8 cellular contexts compared by ENCODE assay signal in the genomic region with DNA sequence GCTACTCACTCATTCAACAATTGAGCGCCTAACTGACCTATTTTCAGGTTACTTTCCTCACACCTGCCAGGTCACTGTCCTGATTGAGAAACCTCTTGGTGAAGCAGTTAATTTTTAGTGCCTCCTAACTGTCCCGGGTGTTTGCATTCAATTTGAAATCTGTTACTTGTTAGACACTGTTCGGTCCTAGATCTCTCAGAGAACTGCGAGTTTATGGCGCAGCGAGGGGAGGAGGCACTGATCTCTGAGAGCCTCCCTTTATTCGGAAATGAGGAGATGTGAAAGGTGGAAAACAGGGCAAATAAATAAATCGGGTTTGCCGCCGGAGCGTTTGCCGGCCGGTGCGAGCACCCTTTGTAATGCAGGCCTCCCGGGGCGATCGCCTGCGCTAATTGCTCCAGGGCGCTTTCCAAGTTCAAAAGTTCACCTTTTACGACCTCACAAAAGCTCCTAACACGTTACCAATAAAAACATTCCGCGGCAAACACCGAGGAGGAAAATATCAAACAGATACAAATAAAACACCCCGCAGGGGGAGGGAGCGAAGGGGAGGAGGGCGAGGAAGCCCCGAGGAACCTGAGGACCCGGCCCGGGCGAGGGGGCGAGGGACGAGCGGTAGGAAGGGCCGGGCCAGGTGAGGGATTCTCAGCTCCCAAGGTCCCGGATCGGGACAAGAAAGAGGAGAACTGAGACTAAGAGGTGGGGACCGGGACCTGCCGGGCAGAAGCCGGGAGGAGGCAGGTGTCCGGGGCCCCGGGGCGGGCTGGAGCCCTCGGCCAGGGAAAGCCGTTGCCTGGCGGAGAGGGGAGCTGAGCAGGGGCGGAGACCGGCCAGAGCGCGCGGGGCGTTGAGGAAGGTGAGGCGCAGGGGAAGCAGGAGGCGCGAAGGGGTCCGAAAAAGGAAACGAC. TPM values are rescaled to one million over a fixed set of nuclear protein-coding genes. Genes with fewer than 3 reads are reported as not detected.
DNase-seq lines count a peak whose midpoint lies in the region; ATAC-seq and TF ChIP-seq lines count a peak whose summit lies in the region.

No MANE protein-coding gene starts in this region.

- H3K9me3 ChIP-seq in CD8-positive, alpha-beta T cell (ENCODE audit: low read length) = no peaks in the 10 kb centered on the region
- no peaks in the 10 kb centered on the region for H3K9me3 ChIP-seq in prostate gland

- peak; percentile 12 for TF ChIP-seq POLR2A in prostate gland (IDR thresholded peaks at IDR 0.05)

- peak overlapping the region; percentile 55 for H3K27ac Mint-ChIP-seq in CD8-positive, alpha-beta T cell
- peak overlapping the region; percentile 3 for H3K27ac Mint-ChIP-seq in activated CD8-positive, alpha-beta T cell treated with anti-CD3 and anti-CD28 coated beads for 36 hours

- WGBS in prostate gland = 3% methylated on average over 57 of the region's 57 CpGs

- no peaks in the 10 kb centered on the region for H3K36me3 Mint-ChIP-seq in CD8-positive, alpha-beta T cell
- no peaks in the 10 kb centered on the region for H3K36me3 Mint-ChIP-seq in activated CD8-positive, alpha-beta T cell treated with anti-CD3 and anti-CD28 coated beads for 36 hours (ENCODE audit: low read depth)

- ATAC-seq in CD8-positive, alpha-beta T cell = no peak
- ATAC-seq in activated CD8-positive, alpha-beta T cell treated with anti-CD3 and anti-CD28 coated beads for 36 hours = no peak
- no peak for ATAC-seq in HG03354 (IDR thresholded peaks at IDR 0.05; ENCODE audit: poor library complexity, severe bottlenecking, unreplicated experiment)
- ATAC-seq in GM21737 (IDR thresholded peaks at IDR 0.05; ENCODE audit: unreplicated experiment) = no peak

- no peak overlapping the region for H3K27ac ChIP-seq in CD8-positive, alpha-beta T cell (ENCODE audit: low read depth, low read length)
- H3K27ac ChIP-seq in prostate gland = peak overlapping the region; percentile 60 to 74

- peak overlapping the region; percentile 20 for H3K4me3 ChIP-seq in CD8-positive, alpha-beta T cell (ENCODE audit: low read depth, low read length)
- peak overlapping the region; percentile 88 to 93 for H3K4me3 ChIP-seq in prostate gland

- H3K36me3 ChIP-seq in CD8-positive, alpha-beta T cell (ENCODE audit: insufficient read depth, low read length) = no peaks in the 10 kb centered on the region
- H3K36me3 ChIP-seq in prostate gland = no peaks in the 10 kb centered on the region

- H3K4me3 Mint-ChIP-seq in CD8-positive, alpha-beta T cell = peak overlapping the region; percentile 85
- peak overlapping the region; percentile 76 for H3K4me3 Mint-ChIP-seq in activated CD8-positive, alpha-beta T cell treated with anti-CD3 and anti-CD28 coated beads for 36 hours

- CTCF ChIA-PET in CD8-positive, alpha-beta T cell (lab: Charles Lee) = interaction anchor here (0.6 to 12.4 kb wide), 5 partner anchors 10 to 94 kb away, joined by 3 to 245 read pairs (median 3); partner anchors contain the start of gene WDR38
- CTCF ChIA-PET in activated CD8-positive, alpha-beta T cell treated with anti-CD3 and anti-CD28 coated beads for 36 hours (lab: Charles Lee) = interaction anchor here (0.6 to 13.8 kb wide), 7 partner anchors 10 to 200 kb away, joined by 3 to 431 read pairs (median 4); partner anchors contain the start of gene WDR38

- H3K27me3 Mint-ChIP-seq in CD8-positive, alpha-beta T cell (ENCODE audit: low read depth) = peaks cover 69% of the 10 kb centered on the region
- H3K27me3 Mint-ChIP-seq in activated CD8-positive, alpha-beta T cell treated with anti-CD3 and anti-CD28 coated beads for 36 hours = peaks cover 57% of the 10 kb centered on the region

- DNase-seq in CD8-positive, alpha-beta T cell = peak in 1 of 7 experiments; percentile 10
- DNase-seq in HuH-7.5 (ENCODE audit: low spot score) (peak; percentile 59), glomerular visceral epithelial cell (ENCODE audit: extremely low spot score) (peak; percentile 27), prostate gland (ENCODE audit: low spot score) (peak; percentile 22)
- DNase-seq in activated CD8-positive, alpha-beta T cell treated with anti-CD3 and anti-CD28 coated beads for 36 hours = peak; percentile 11
- no peak for DNase-seq in central memory CD4-positive, alpha-beta T cell

- H3K4me1 ChIP-seq in CD8-positive, alpha-beta T cell (ENCODE audit: insufficient read depth, low read length) = peaks cover 21% of the 10 kb centered on the region
- no peaks in the 10 kb centered on the region for H3K4me1 ChIP-seq in prostate gland (replicated peaks)

- H3K4me1 Mint-ChIP-seq in CD8-positive, alpha-beta T cell (ENCODE audit: low read depth) = peaks cover 34% of the 10 kb centered on the region
- H3K4me1 Mint-ChIP-seq in activated CD8-positive, alpha-beta T cell treated with anti-CD3 and anti-CD28 coated beads for 36 hours (ENCODE audit: low read depth) = peaks cover 34% of the 10 kb centered on the region

- peaks cover 35% of the 10 kb centered on the region for H3K27me3 ChIP-seq in CD8-positive, alpha-beta T cell (ENCODE audit: insufficient read depth, low read length)
- H3K27me3 ChIP-seq in prostate gland (replicated peaks; ENCODE audit: insufficient read depth) = no peaks in the 10 kb centered on the region

- intact Hi-C loops in CD8-positive, alpha-beta T cell (cut with DNase I, micrococcal nuclease) = loop anchor here in 1 of 2 experiments (5.0 to 10.0 kb wide), 3 partner anchors 355 to 493 kb away; partner anchors contain the start of genes GAPVD1 and PPP6C
- intact Hi-C loops in activated CD8-positive, alpha-beta T cell treated with anti-CD3 and anti-CD28 coated beads for 36 hours (cut with micrococcal nuclease) = no loop called here
- intact Hi-C loops in prostate gland (cut with DNase I) = loop anchor here (10.0 kb wide), 1 partner anchor 375 kb away; the partner anchor contains the start of gene SCAI

- POLR2A ChIA-PET in CD8-positive, alpha-beta T cell (lab: Charles Lee) = interaction anchor here (1.3 to 1.6 kb wide), 2 partner anchors 9 to 84 kb away, joined by 3 to 5 read pairs; partner anchors contain the start of gene WDR38
- POLR2A ChIA-PET in activated CD8-positive, alpha-beta T cell treated with anti-CD3 and anti-CD28 coated beads for 36 hours (lab: Charles Lee) = interaction anchor here (0.6 to 8.8 kb wide), 2 partner anchors 87 to 175 kb away, joined by 4 to 120 read pairs; partner anchors contain the start of genes ARPC5L, RPL35 and WDR38

- no peak for TF ChIP-seq CTCF in CD8-positive, alpha-beta T cell (IDR thresholded peaks at IDR 0.05)
- TF ChIP-seq CTCF in activated CD8-positive, alpha-beta T cell treated with anti-CD3 and anti-CD28 coated beads for 36 hours (IDR thresholded peaks at IDR 0.05) = no peak
- peak in 1 of 4 experiments; percentile 2 for TF ChIP-seq CTCF in prostate gland (IDR thresholded peaks at IDR 0.05)

- H3K9me3 Mint-ChIP-seq in CD8-positive, alpha-beta T cell = no peaks in the 10 kb centered on the region
- no peaks in the 10 kb centered on the region for H3K9me3 Mint-ChIP-seq in activated CD8-positive, alpha-beta T cell treated with anti-CD3 and anti-CD28 coated beads for 36 hours

RNA-seq across cellular contexts. Expression of gene NR6A1, which starts 1.4 kb away (rescaled TPM):
- total RNA-seq in CD8-positive, alpha-beta T cell = not detected
- 1 to 10 TPM in 1 of 2 experiments, under 1 TPM in 1; 0.74 to 1.1 TPM for total RNA-seq in activated CD8-positive, alpha-beta T cell treated with anti-CD3 and anti-CD28 coated beads for 36 hours
- 10 to 100 TPM in 1 of 2 donors, 1 to 10 TPM in 1; 1.3 to 53.7 TPM for total RNA-seq in prostate gland

RNA-seq across cellular contexts. Expression of gene OLFML2A, which starts 7.2 kb away (rescaled TPM):
- total RNA-seq in CD8-positive, alpha-beta T cell = not detected
- total RNA-seq in activated CD8-positive, alpha-beta T cell treated with anti-CD3 and anti-CD28 coated beads for 36 hours = not detected
- 10 to 100 TPM; 16.7 to 18.5 TPM for total RNA-seq in prostate gland

Comparison
In these comparisons a context has a peak if more than half of its experiments do, and no peak if none do; other contexts are left out.
1. RNA of gene OLFML2A, which starts 7.2 kb away (total RNA-seq): 16.7 to 18.5 TPM in prostate gland; not detected in CD8-positive, alpha-beta T cell and not detected in activated CD8-positive, alpha-beta T cell treated with anti-CD3 and anti-CD28 coated beads for 36 hours; every median in the first group is over 10 times any median in the second.